14 cellular contexts compared by ENCODE assay signal in the genomic region with DNA sequence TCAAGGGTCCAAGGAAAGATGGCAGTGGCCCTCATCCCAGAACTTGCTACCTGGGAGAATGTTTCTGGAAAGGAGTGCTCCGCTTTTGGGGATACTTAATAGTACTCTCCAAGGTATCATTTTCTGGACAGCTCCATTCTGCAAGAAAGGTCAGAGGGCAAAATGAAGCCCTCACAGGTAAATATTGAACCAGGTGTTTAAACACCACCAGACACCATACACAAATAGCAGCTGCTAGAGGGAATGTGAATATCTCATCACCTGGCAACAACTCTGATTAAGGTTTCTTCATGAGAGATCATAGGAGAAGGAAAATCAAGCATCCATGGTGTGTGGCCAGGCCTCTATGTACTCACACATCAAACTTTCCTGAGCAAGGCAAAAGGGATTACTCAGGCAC.
"Had no signal": no experiment of that assay in that cellular context is flagged by ENCODE, and none has a peak within 500 bp of the region (broad histone marks: within the 10 kb centered on the region; RNA-seq: fewer than 3 reads in every experiment).

No MANE protein-coding gene starts in this region.

- ATAC-seq: left lobe of liver; mucosa of descending colon; naive thymus-derived CD8-positive, alpha-beta T cell; stimulated activated effector memory CD8-positive, alpha-beta T cell treated with anti-CD3 and anti-CD28 coated beads, Interleukin-12 subunit alpha, Interleukin-12 subunit beta, amount 100 ng/mL, for 72 hours; WTC11 had no signal

- H3K36me3 Mint-ChIP-seq: naive thymus-derived CD8-positive, alpha-beta T cell; stimulated activated effector memory CD8-positive, alpha-beta T cell treated with anti-CD3 and anti-CD28 coated beads, Interleukin-12 subunit alpha, Interleukin-12 subunit beta, amount 100 ng/mL, for 72 hours; WTC11 had no signal

- H3K27me3 Mint-ChIP-seq: naive thymus-derived CD8-positive, alpha-beta T cell had no signal

- H3K9me3 Mint-ChIP-seq: WTC11 had no signal

- H3K27ac Mint-ChIP-seq: activated T-helper 1 cell treated with anti-CD3 and anti-CD28 coated beads, Interleukin-12 subunit alpha, Interleukin-12 subunit beta, Interleukin-2, Interleukin-4 antibody, amounts not matched to agents 30 ng/mL and 10 ng/mL and 1 ng/mL, durations not matched to agents 14 hours and 24 hours and 36 hours; naive thymus-derived CD8-positive, alpha-beta T cell; stimulated activated effector memory CD8-positive, alpha-beta T cell treated with anti-CD3 and anti-CD28 coated beads, Interleukin-12 subunit alpha, Interleukin-12 subunit beta, amount 100 ng/mL, for 72 hours; WTC11 had no signal

- DNase-seq: activated CD4-positive, alpha-beta T cell treated with anti-CD3 and anti-CD28 coated beads for 48 hours; activated naive CD4-positive, alpha-beta T cell; aorta; esophagus squamous epithelium; foreskin fibroblast; islet precursor cell; mammary epithelial cell; mucosa of descending colon; naive thymus-derived CD8-positive, alpha-beta T cell; thyroid gland had no signal

- H3K4me1 Mint-ChIP-seq: naive thymus-derived CD8-positive, alpha-beta T cell; stimulated activated effector memory CD8-positive, alpha-beta T cell treated with anti-CD3 and anti-CD28 coated beads, Interleukin-12 subunit alpha, Interleukin-12 subunit beta, amount 100 ng/mL, for 72 hours had no signal

- H3K4me3 Mint-ChIP-seq: activated T-helper 1 cell treated with anti-CD3 and anti-CD28 coated beads, Interleukin-12 subunit alpha, Interleukin-12 subunit beta, Interleukin-2, Interleukin-4 antibody, amounts not matched to agents 30 ng/mL and 10 ng/mL and 1 ng/mL, durations not matched to agents 14 hours and 24 hours and 36 hours; naive thymus-derived CD8-positive, alpha-beta T cell; stimulated activated effector memory CD8-positive, alpha-beta T cell treated with anti-CD3 and anti-CD28 coated beads, Interleukin-12 subunit alpha, Interleukin-12 subunit beta, amount 100 ng/mL, for 72 hours; WTC11 had no signal
